ENCODE assay signal across 8 cellular contexts in genomic region chrX:154458116-154458953, GRCh38. TPM values are rescaled to one million over a fixed set of nuclear protein-coding genes. Genes with fewer than 3 reads are reported as not detected.
A peak's percentile ranks its signal among the peaks of the same experiment; 100 is the strongest.
DNase-seq lines count a peak whose midpoint lies in the region; ATAC-seq and TF ChIP-seq lines count a peak whose summit lies in the region.

Gene PLXNA3, plus strand, starts transcription at chrX:154458281. Its CDS starts 1,903 bp downstream, at chrX:154460184.

- no peaks in the 10 kb centered on the region for H3K27me3 ChIP-seq in mucosa of rectum (ENCODE audit: control insufficient read depth in 2 of 2, insufficient read depth in 2 of 2, low read length in 2 of 2)

- H3K4me3 ChIP-seq in epithelial cell of esophagus (ENCODE audit: low read length) (peak within 1 kb of the TSS; percentile 60), mucosa of rectum (ENCODE audit: low read length in 2 of 2) (peak within 1 kb of the TSS; percentile 59 to 67)

- peaks cover 0 to 6% of the 10 kb centered on the region in 2 donors for H3K36me3 ChIP-seq in mucosa of rectum (ENCODE audit: control insufficient read depth in 2 of 2, insufficient read depth in 2 of 2, low read length in 2 of 2)

- peak; percentile 50 for ATAC-seq in GM21576 (IDR thresholded peaks at IDR 0.05; ENCODE audit: unreplicated experiment)

- DNase-seq in D341Med (ENCODE audit: low spot score) (peak; percentile 89), M059J (ENCODE audit: low read depth) (peak; percentile 40), epithelial cell of esophagus (ENCODE audit: low read depth) (peak; percentile 45), KG1 (lab: John Stamatoyannopoulos, UW) (no peak)
- peak; percentile 84 for DNase-seq in activated CD8-positive, alpha-beta memory T cell treated with anti-CD3 and anti-CD28 coated beads for 24 hours
- peak; percentile 36 to 70 (median 59) for DNase-seq in stimulated activated naive CD4-positive, alpha-beta T cell (lab: John Stamatoyannopoulos, UW)

- peaks cover 5 to 6% of the 10 kb centered on the region in 2 donors for H3K4me1 ChIP-seq in mucosa of rectum (ENCODE audit: control insufficient read depth in 2 of 2, insufficient read depth in 2 of 2, low read length in 2 of 2)

- H3K27ac ChIP-seq in mucosa of rectum (ENCODE audit: low read depth in 2 of 2, low read length in 2 of 2), result peak within 1 kb of the TSS; percentile 38 to 41

- TF ChIP-seq CTCF in epithelial cell of esophagus (IDR thresholded peaks at IDR 0.05; ENCODE audit: insufficient read depth, low read depth, low read length, missing control alignments), result no peak

- H3K9me3 ChIP-seq in mucosa of rectum (ENCODE audit: control insufficient read depth in 2 of 2, low read length in 2 of 2), result no peaks in the 10 kb centered on the region

- H3K9ac ChIP-seq in mucosa of rectum (ENCODE audit: low read depth in 1 of 2, low read length in 2 of 2), result peak within 1 kb of the TSS; percentile 56 to 79

RNA-seq across cellular contexts. Expression of gene PLXNA3, which starts in this region (rescaled TPM):
- 4.3 and 8.9 TPM in 2 replicates for total RNA-seq in M059J (2014; rRNA removed; shearing (Covaris generic))
